Comparison of ENCODE assay signal across 8 cellular contexts in the genomic region with DNA sequence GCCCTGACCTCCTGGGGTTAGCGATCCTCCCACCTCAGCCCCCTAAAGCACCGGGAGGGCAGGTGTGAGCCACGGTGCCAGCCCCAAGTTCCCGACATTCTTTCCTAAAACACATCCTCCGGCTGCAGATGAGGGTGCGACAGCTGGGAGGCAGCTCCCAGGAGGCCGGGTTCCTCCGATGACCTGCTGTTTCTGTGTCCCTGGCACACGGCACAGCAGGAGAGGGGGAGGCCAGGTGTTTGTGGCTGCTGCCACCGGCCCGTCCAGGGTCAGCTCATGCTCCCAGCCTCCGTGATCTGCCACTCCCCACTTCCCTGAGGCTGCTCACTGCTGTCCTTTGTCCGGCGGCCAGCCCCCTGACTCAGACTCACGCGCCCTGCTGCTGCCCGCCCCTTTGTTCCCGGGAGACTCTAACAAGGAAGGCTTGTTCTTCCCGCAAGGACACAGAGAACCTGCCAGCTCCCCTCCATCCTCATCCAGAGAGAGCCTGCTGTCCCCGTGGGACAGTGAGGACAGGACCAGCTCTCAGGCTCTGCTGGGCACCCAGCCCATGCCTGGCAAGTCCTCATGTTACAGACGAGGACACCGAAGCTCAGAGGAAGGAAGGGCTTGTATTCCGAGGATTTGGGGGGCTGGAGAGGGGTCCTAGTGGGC. TPM values are rescaled to one million over a fixed set of nuclear protein-coding genes. Genes with fewer than 3 reads are reported as not detected.
A peak's percentile ranks its signal among the peaks of the same experiment; 100 is the strongest.
DNase-seq lines count a peak whose midpoint lies in the region; ATAC-seq and TF ChIP-seq lines count a peak whose summit lies in the region.

No MANE protein-coding gene starts in this region.

- H3K36me3 ChIP-seq in H7 (replicated peaks; ENCODE audit: control insufficient read depth, insufficient read depth, low read length), result no peaks in the 10 kb centered on the region
- no peaks in the 10 kb centered on the region for H3K36me3 ChIP-seq in RWPE2 (ENCODE audit: low read depth)

- peak overlapping the region; percentile 73 for H3K4me3 Mint-ChIP-seq in glutamatergic neuron (ENCODE audit: unreplicated experiment)

- H3K27me3 Mint-ChIP-seq in glutamatergic neuron (ENCODE audit: unreplicated experiment), result peaks cover 43% of the 10 kb centered on the region

- no peaks in the 10 kb centered on the region for H3K9me3 ChIP-seq in RWPE2 (ENCODE audit: severe bottlenecking)

- peaks cover 41% of the 10 kb centered on the region for H3K9me3 Mint-ChIP-seq in glutamatergic neuron (ENCODE audit: unreplicated experiment)

- peak overlapping the region; percentile 96 for H3K27ac Mint-ChIP-seq in glutamatergic neuron (ENCODE audit: unreplicated experiment)

- peaks cover 8% of the 10 kb centered on the region for H3K36me3 Mint-ChIP-seq in glutamatergic neuron (ENCODE audit: unreplicated experiment)

- peaks cover 26% of the 10 kb centered on the region for H3K4me1 Mint-ChIP-seq in glutamatergic neuron (ENCODE audit: low read depth, unreplicated experiment)

- H3K4me3 ChIP-seq in H7 (ENCODE audit: insufficient read depth, low read depth, low read length), result no peak overlapping the region
- H3K4me3 ChIP-seq in RWPE2 (ENCODE audit: severe bottlenecking), result no peak overlapping the region

- DNase-seq in H7, result peak; percentile 77
- DNase-seq in RWPE2 (ENCODE audit: low spot score), result no peak
- DNase-seq in glutamatergic neuron, result peak; percentile 78
- peak; percentile 83 for DNase-seq in retina
- DNase-seq in stimulated activated CD4-positive, alpha-beta T cell treated with anti-CD3 and anti-CD28 coated beads, Interleukin-1b, Interleukin-23, amount 100 ng/mL, for 48 hours, result no peak

- no peaks in the 10 kb centered on the region for H3K4me1 ChIP-seq in RWPE2 (ENCODE audit: insufficient read depth, poor library complexity, severe bottlenecking)

- H3K27ac ChIP-seq in RWPE2 (ENCODE audit: poor library complexity, severe bottlenecking), result no peak overlapping the region

- peaks cover 4% of the 10 kb centered on the region; the same call in 1 of the 2 replicates for H3K27me3 ChIP-seq in H7 (ENCODE audit: control insufficient read depth, insufficient read depth, low read length)
- H3K27me3 ChIP-seq in RWPE2 (ENCODE audit: insufficient read depth, poor library complexity, severe bottlenecking), result peaks cover 20% of the 10 kb centered on the region

- ATAC-seq in RWPE2 (ENCODE audit: low read depth) (peak; percentile 19; the same call in 1 of the 3 replicates), GM19467 (IDR thresholded peaks at IDR 0.05; ENCODE audit: unreplicated experiment) (no peak), HG02763 (IDR thresholded peaks at IDR 0.05; ENCODE audit: unreplicated experiment) (no peak), HG03159 (IDR thresholded peaks at IDR 0.05; ENCODE audit: unreplicated experiment) (no peak)

- TF ChIP-seq CTCF in RWPE2 (IDR thresholded peaks at IDR 0.05; ENCODE audit: poor library complexity, severe bottlenecking) (no peak), glutamatergic neuron (IDR thresholded peaks at IDR 0.05; ENCODE audit: partially characterized antibody, unreplicated experiment) (no peak)

RNA-seq across cellular contexts. Expression of gene MADCAM1, which starts 10.6 kb away (rescaled TPM):
- total RNA-seq in H7 (2014; rRNA removed; shearing (Covaris generic)), result 0.70 TPM in 1 of 2 replicates, not detected in the other
- total RNA-seq in glutamatergic neuron (ENCODE audit: unreplicated experiment), result 1.7 TPM

RNA-seq across cellular contexts. Expression of gene TPGS1, which starts 21.6 kb away (rescaled TPM):
- total RNA-seq in H7 (2014; rRNA removed; shearing (Covaris generic)), result 13.7 and 18.1 TPM in 2 replicates
- 20.0 TPM for total RNA-seq in glutamatergic neuron (ENCODE audit: unreplicated experiment)

RNA-seq across cellular contexts. Expression of gene SHC2, which starts 24.9 kb away (rescaled TPM):
- 5.3 and 6.9 TPM in 2 replicates for total RNA-seq in H7 (2014; rRNA removed; shearing (Covaris generic))
- 343 TPM for total RNA-seq in glutamatergic neuron (ENCODE audit: unreplicated experiment)

RNA-seq across cellular contexts. Expression of gene CDC34, which starts 45.9 kb away (rescaled TPM):
- total RNA-seq in H7 (2014; rRNA removed; shearing (Covaris generic)), result 180 and 192 TPM in 2 replicates
- 136 TPM for total RNA-seq in glutamatergic neuron (ENCODE audit: unreplicated experiment)

RNA-seq across cellular contexts. Expression of gene GZMM, which starts 58.1 kb away (rescaled TPM):
- 0.38 and 1.6 TPM in 2 replicates for total RNA-seq in H7 (2014; rRNA removed; shearing (Covaris generic))
- total RNA-seq in glutamatergic neuron (ENCODE audit: unreplicated experiment), result 0.47 TPM

Comparison
In these comparisons a context has a peak if more than half of its experiments do, and no peak if none do; other contexts are left out.
1. DNase-seq: peak in H7 (single experiment), glutamatergic neuron (single experiment) and retina (single experiment); none in RWPE2 (single experiment) and stimulated activated CD4-positive, alpha-beta T cell treated with anti-CD3 and anti-CD28 coated beads, Interleukin-1b, Interleukin-23, amount 100 ng/mL, for 48 hours (single experiment).
2. RNA of gene SHC2, which starts 24.9 kb away (total RNA-seq): 343 TPM in glutamatergic neuron (single experiment); 5.3 to 6.9 TPM in H7; every median in the first group is over 10 times any median in the second.